Comparison of ENCODE assay signal across 1 cellular context in the genomic region with DNA sequence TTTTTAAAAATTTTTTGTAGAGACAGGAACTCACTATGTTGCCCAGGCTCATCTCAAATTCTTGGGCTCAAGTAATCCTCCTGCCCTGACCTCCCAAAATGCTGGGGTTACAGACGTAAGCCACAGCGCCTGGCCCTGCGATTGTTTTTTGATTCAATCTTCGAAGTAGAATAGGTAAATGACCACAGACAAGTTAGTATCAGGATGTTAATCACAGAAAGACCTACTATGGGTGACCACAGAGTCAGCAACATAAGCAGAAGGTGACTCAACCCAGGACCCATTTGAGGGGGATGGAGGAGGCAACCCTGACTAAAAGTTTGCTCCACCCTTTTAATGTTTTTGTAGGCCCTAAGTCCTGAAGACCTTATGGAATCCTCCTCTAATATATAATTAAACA.
TF ChIP-seq lines count a peak whose summit lies in the region.

No MANE protein-coding gene starts in this region.

TF ChIP-seq in IMR-90, 13 proteins besides CTCF, POLR2A, EP300 and RAD21 (continued from another document):
- TF ChIP-seq RFX5 (IDR thresholded peaks at IDR 0.05; ENCODE audit: low read depth, low read length): no peak
- TF ChIP-seq SMC3 (IDR thresholded peaks at IDR 0.05; ENCODE audit: low read depth, low read length): no peak
- TF ChIP-seq NFE2L2 (IDR thresholded peaks at IDR 0.05; ENCODE audit: low read depth, low read length): no peak
- no peak for TF ChIP-seq CEBPB (IDR thresholded peaks at IDR 0.05; ENCODE audit: low read depth, low read length)
- TF ChIP-seq RCOR1 (IDR thresholded peaks at IDR 0.05; ENCODE audit: insufficient replicate concordance, low read length): no peak
- no peak for TF ChIP-seq CHD1 (IDR thresholded peaks at IDR 0.05; ENCODE audit: low read depth, low read length)
